36 cellular contexts compared by ENCODE assay signal in genomic region chr3:54150864-54151467, GRCh38. TPM values are rescaled to one million over a fixed set of nuclear protein-coding genes. Genes with fewer than 3 reads are reported as not detected.
"Had no signal": no experiment of that assay in that cellular context is flagged by ENCODE, and none has a peak within 500 bp of the region (broad histone marks: within the 10 kb centered on the region; RNA-seq: fewer than 3 reads in every experiment).

No MANE protein-coding gene starts in this region.

- FAIRE-seq: astrocyte, bronchial epithelial cell had no signal

- DNase-seq: activated effector memory CD4-positive, alpha-beta T cell treated with anti-CD3 and anti-CD28 coated beads, Interleukin-2, amount 50 U/mL, for 16 hours; activated effector memory CD4-positive, alpha-beta T cell treated with Interleukin-2 at 50 U/mL for 16 hours; activated gamma-delta T cell; activated gamma-delta T cell treated with Interleukin-2 at 50 U/mL for 16 hours; activated naive CD4-positive, alpha-beta T cell; activated naive CD4-positive, alpha-beta T cell treated with anti-CD3 and anti-CD28 coated beads for 36 hours; activated naive CD4-positive, alpha-beta T cell treated with anti-CD3 and anti-CD28 coated beads, Interleukin-2, amount 10 ng/mL, durations not matched to agents 7 days and 5 days; activated naive CD4-positive, alpha-beta T cell treated with anti-CD3 and anti-CD28 coated beads, Interleukin-2, amount 50 U/mL, for 16 hours; activated naive CD4-positive, alpha-beta T cell treated with Interleukin-2 at 50 U/mL for 16 hours; activated naive CD8-positive, alpha-beta T cell treated with anti-CD3 and anti-CD28 coated beads for 36 hours; activated naive CD8-positive, alpha-beta T cell treated with anti-CD3 and anti-CD28 coated beads, Interleukin-2, amount 10 ng/mL, durations not matched to agents 7 days and 5 days; activated naive CD8-positive, alpha-beta T cell treated with anti-CD3 and anti-CD28 coated beads, Interleukin-2, amount 50 U/mL, for 24 hours; activated T-cell treated with anti-CD3 and anti-CD28 coated beads, Interleukin-2, amount 50 U/mL, for 24 hours; activated T-cell treated with anti-CD3 and anti-CD28 coated beads, Interleukin-2, amount 50 U/mL, for 4 hours; activated T-cell treated with anti-CD3 and anti-CD28 coated beads, Interleukin-2, amount 50 U/mL, for 48 hours; activated T-cell treated with anti-CD3 and anti-CD28 coated beads, Interleukin-2, amount 50 U/mL, for 72 hours; adrenal gland; amniotic stem cell; amygdala; anterior cingulate cortex; aorta; body of pancreas; brain microvascular endothelial cell; caudate nucleus; central memory CD4-positive, alpha-beta T cell; cerebellar nuclear complex had no signal

- H3K4me3 ChIP-seq: adrenal gland, ascending aorta, body of pancreas, breast epithelium, cardiac muscle cell had no signal

- H3K4me1 ChIP-seq: ascending aorta, body of pancreas, breast epithelium had no signal

- H3K36me3 ChIP-seq: adrenal gland, ascending aorta, brain microvascular endothelial cell, breast epithelium, cardiac muscle cell had no signal

- H3K27ac ChIP-seq: adrenal gland, ascending aorta, body of pancreas, brain microvascular endothelial cell, breast epithelium, cardiac muscle cell had no signal

- H3K9me3 ChIP-seq: adrenal gland, ascending aorta, body of pancreas, breast epithelium had no signal

- H3K27me3 ChIP-seq: adrenal gland, ascending aorta, brain microvascular endothelial cell, breast epithelium, cardiac muscle cell had no signal

- ATAC-seq: activated naive CD4-positive, alpha-beta T cell treated with anti-CD3 and anti-CD28 coated beads, Interleukin-2, amount 50 U/mL, for 72 hours; activated naive CD8-positive, alpha-beta T cell treated with anti-CD3 and anti-CD28 coated beads, Interleukin-2, amount 50 U/mL, for 24 hours; activated T-cell treated with anti-CD3 and anti-CD28 coated beads, Interleukin-2, amount 50 U/mL, for 4 hours; activated T-cell treated with anti-CD3 and anti-CD28 coated beads, Interleukin-2, amount 50 U/mL, for 72 hours; activated T-helper 17 cell treated with anti-CD3 and anti-CD28 coated beads, Interleukin-2, amount 50 U/mL, for 72 hours; body of pancreas had no signal

RNA-seq across cellular contexts. Expression of gene CACNA2D3, which starts 28.6 kb away (rescaled TPM):
- total RNA-seq: activated naive CD4-positive, alpha-beta T cell treated with anti-CD3 and anti-CD28 coated beads for 36 hours; activated naive CD4-positive, alpha-beta T cell treated with anti-CD3 and anti-CD28 coated beads, Interleukin-2, amount 50 U/mL, for 72 hours; activated naive CD8-positive, alpha-beta T cell treated with anti-CD3 and anti-CD28 coated beads for 36 hours; activated naive CD8-positive, alpha-beta T cell treated with anti-CD3 and anti-CD28 coated beads, Interleukin-2, amount 10 ng/mL, durations not matched to agents 7 days and 5 days; activated T-cell treated with anti-CD3 and anti-CD28 coated beads, Interleukin-2, amount 50 U/mL, for 4 hours; activated T-cell treated with anti-CD3 and anti-CD28 coated beads, Interleukin-2, amount 50 U/mL, for 72 hours; activated T-helper 1 cell treated with anti-CD3 and anti-CD28 coated beads, Interleukin-12 subunit alpha, Interleukin-12 subunit beta, Interleukin-2, Interleukin-4 antibody, amounts not matched to agents 30 ng/mL and 10 ng/mL and 1 ng/mL, durations not matched to agents 14 hours and 24 hours and 36 hours; activated T-helper 17 cell treated with anti-CD3 and anti-CD28 coated beads, Interleukin-2, amount 50 U/mL, for 72 hours; activated T-helper 2 cell treated with anti-CD3 and anti-CD28 coated beads, Interferon-gamma antibody, Interleukin-2, Interleukin-4, amounts not matched to agents 10 μg/mL and 5 μg/mL and 100 μg/mL, durations not matched to agents 14 hours and 24 hours and 36 hours; ascending aorta; body of pancreas; bronchial epithelial cell; chondrocyte had no signal
